ENCODE assay signal across 10 cellular contexts in genomic region chr13:89567025-89567424, GRCh38.
"Had no signal": no experiment of that assay in that cellular context is flagged by ENCODE, and none has a peak within 500 bp of the region (broad histone marks: within the 10 kb centered on the region; RNA-seq: fewer than 3 reads in every experiment).

No MANE protein-coding gene starts in this region.

- H3K27ac ChIP-seq: GM23248, KMS-11 had no signal

- H3K4me2 ChIP-seq: KMS-11 had no signal

- H3K4me1 ChIP-seq: HAP-1 had no signal

- H3K9ac ChIP-seq: GM23248, KMS-11 had no signal

- H3K4me3 ChIP-seq: GM23248, HAP-1 had no signal

- H3K36me3 ChIP-seq: HAP-1 had no signal

- H3K9me3 ChIP-seq: HAP-1 had no signal

- FAIRE-seq: HTR-8/SVneo had no signal

- DNase-seq: GM23248, GOT3, H7, HFFc6, Karpas-422, KBM-7 had no signal

- ATAC-seq: HCT116 had no signal
